In the genomic region with DNA sequence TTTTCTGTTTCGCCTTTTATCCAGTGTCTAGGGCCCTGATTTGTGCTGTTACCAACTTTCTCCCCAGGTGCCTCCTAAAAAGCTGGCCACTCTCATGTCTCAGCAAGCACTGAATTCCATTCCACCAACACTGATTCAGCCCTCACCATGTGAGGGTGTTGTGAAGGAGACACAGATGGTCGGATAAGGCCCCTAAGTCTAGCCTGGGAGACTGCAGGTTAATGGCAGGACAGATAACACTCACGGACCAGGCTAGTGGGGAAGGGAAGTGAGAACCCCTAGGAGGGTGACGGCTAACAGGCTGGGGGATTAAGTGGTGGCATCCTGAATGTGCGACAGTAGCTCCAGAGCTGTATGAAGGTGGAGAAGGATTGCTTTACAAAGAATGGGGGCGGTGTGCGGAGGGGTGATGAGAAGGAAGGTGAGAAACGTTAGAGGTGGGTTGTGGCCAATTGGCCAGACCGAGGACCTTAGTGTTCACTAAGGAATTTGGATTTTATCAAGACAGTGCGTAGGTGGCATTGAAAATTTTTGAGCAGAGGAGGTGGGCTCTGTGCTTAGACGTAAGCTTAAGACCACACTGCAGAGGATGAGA, we compare ENCODE assay signal across 21 cellular contexts. TPM values are rescaled to one million over a fixed set of nuclear protein-coding genes. Genes with fewer than 3 reads are reported as not detected.
DNase-seq lines count a peak whose midpoint lies in the region; ATAC-seq, FAIRE-seq and TF ChIP-seq lines count a peak whose summit lies in the region.
"Had no signal": no experiment of that assay in that cellular context is flagged by ENCODE, and none has a peak within 500 bp of the region (broad histone marks: within the 10 kb centered on the region; RNA-seq: fewer than 3 reads in every experiment).

No MANE protein-coding gene starts in this region.

- H2BK20ac ChIP-seq in IMR-90 (ENCODE audit: low read depth, low read length) = peak overlapping the region; percentile 31; the same call in 1 of the 2 replicates

- H4K91ac ChIP-seq in IMR-90 (ENCODE audit: insufficient read depth, low read depth, low read length) = peak overlapping the region; percentile 27; the same call in 1 of the 2 replicates

- H3K79me2 ChIP-seq in ACC112 (ENCODE audit: control insufficient read depth, insufficient read depth, low read length, unreplicated experiment) (peaks cover 34% of the 10 kb centered on the region), keratinocyte (ENCODE audit: control insufficient read depth, insufficient read depth, low read length) (peaks cover 36% of the 10 kb centered on the region)

- H3K27ac Mint-ChIP-seq in brain = peak overlapping the region in 1 of 5 experiments; percentile 61
- H3K27ac Mint-ChIP-seq: activated B cell treated with CpG ODN at 0.5 μM for 24 hours; activated CD8-positive, alpha-beta T cell treated with anti-CD3 and anti-CD28 coated beads, Interleukin-2, amount 10 ng/mL, durations not matched to agents 7 days and 5 days; activated naive CD8-positive, alpha-beta T cell treated with anti-CD3 and anti-CD28 coated beads for 36 hours; stimulated activated naive B cell treated with anti-CD40 and anti-IgM and Interleukin-4, amounts not matched to agents 10 μg/mL and 1 μg/mL and 100 μg/mL, for 72 hours had no signal

- no peak overlapping the region for H4K5ac ChIP-seq in IMR-90 (ENCODE audit: low read depth, low read length)

- H3K4me3 Mint-ChIP-seq in brain = peak overlapping the region; percentile 3 to 69 (median 31)
- H3K4me3 Mint-ChIP-seq: activated B cell treated with CpG ODN at 0.5 μM for 24 hours; activated CD8-positive, alpha-beta T cell treated with anti-CD3 and anti-CD28 coated beads, Interleukin-2, amount 10 ng/mL, durations not matched to agents 7 days and 5 days; activated naive CD8-positive, alpha-beta T cell treated with anti-CD3 and anti-CD28 coated beads for 36 hours; activated T-cell treated with anti-CD3 and anti-CD28 coated beads, Interleukin-2, amount 50 U/mL, for 4 hours; stimulated activated naive B cell treated with anti-CD40 and anti-IgM and Interleukin-4, amounts not matched to agents 10 μg/mL and 1 μg/mL and 100 μg/mL, for 72 hours had no signal

- peaks cover 28% of the 10 kb centered on the region for H3K4me1 Mint-ChIP-seq in brain

- ATAC-seq in IMR-90 (ENCODE audit: low read depth) (no peak), HG02610 (IDR thresholded peaks at IDR 0.05; ENCODE audit: unreplicated experiment) (no peak)
- ATAC-seq: activated CD8-positive, alpha-beta T cell treated with anti-CD3 and anti-CD28 coated beads, Interleukin-2, amount 10 ng/mL, durations not matched to agents 7 days and 5 days; activated T-cell treated with anti-CD3 and anti-CD28 coated beads, Interleukin-2, amount 50 U/mL, for 4 hours; heart left ventricle; stimulated activated naive B cell treated with anti-CD40 and anti-IgM and Interleukin-4, amounts not matched to agents 10 μg/mL and 1 μg/mL and 100 μg/mL, for 72 hours had no signal

- WGBS in IMR-90 (ENCODE audit: extremely low coverage in 2 of 2, insufficient read length in 1 of 2), 2 experiments = 90% methylated on average over 7 of the region's 11 CpGs; no CpG with 5 or more reads in 1 of the 2 experiments
- WGBS in esophagus squamous epithelium, 2 donors = 76 to 88% methylated on average over 10 to 11 of the region's 11 CpGs

- TF ChIP-seq CTCF in IMR-90 (conservative IDR thresholded peaks at IDR 0.05; ENCODE audit: low read depth, low read length) (no peak), brain (conservative IDR thresholded peaks at IDR 0.05) (no peak), keratinocyte (optimal IDR thresholded peaks at IDR 0.05 in 1 of 3, IDR thresholded peaks at IDR 0.05 in 1 of 3, conservative IDR thresholded peaks at IDR 0.05 in 1 of 3; ENCODE audit: extremely low read depth in 1 of 3, insufficient read depth in 2 of 3, low read length in 3 of 3) (no peak), right atrium auricular region (IDR thresholded peaks at IDR 0.05) (no peak), esophagus squamous epithelium (IDR thresholded peaks at IDR 0.05) (no peak)

- no peak for TF ChIP-seq RAD21 in IMR-90 (IDR thresholded peaks at IDR 0.05; ENCODE audit: low read length)

- in situ Hi-C loops in IMR-90 (cut with MboI; ENCODE audit: low sequenced_read_pairs) = no loop called here

- dilution Hi-C loops in IMR-90 (cut with HindIII; ENCODE audit: low sequenced_read_pairs, unreplicated experiment) = no loop called here
- dilution Hi-C loops in keratinocyte (cut with MboI; ENCODE audit: extremely low pct_ligation_motif_present, low sequenced_read_pairs) = no loop called here

- H3K36me3 ChIP-seq in ACC112 (ENCODE audit: insufficient read depth, low read length) (peaks cover under 1% of the 10 kb centered on the region; the same call in 1 of the 2 replicates), IMR-90 (ENCODE audit: control insufficient read depth, insufficient read depth, low read length) (no peaks in the 10 kb centered on the region), keratinocyte (ENCODE audit: control insufficient read depth in 2 of 2, extremely low read depth in 1 of 2, insufficient read depth in 2 of 2, low read length in 2 of 2) (peaks cover 0 to 4% of the 10 kb centered on the region in 2 experiments), right atrium auricular region (no peaks in the 10 kb centered on the region), esophagus squamous epithelium (no peaks in the 10 kb centered on the region)
- H3K36me3 ChIP-seq: heart left ventricle, transverse colon had no signal

- H3K9me1 ChIP-seq in IMR-90 (ENCODE audit: insufficient read depth, low read length) (0 out of 2 replicates have a peak, but pooled peaks cover 9% of the 10 kb centered on the region), keratinocyte (ENCODE audit: control insufficient read depth, extremely low read depth, insufficient read depth, low read length) (no peaks in the 10 kb centered on the region)

- intact Hi-C loops in IMR-90 (cut with micrococcal nuclease) = no loop called here
- intact Hi-C loops in esophagus squamous epithelium (cut with DNase I) = no loop called here

- no peak overlapping the region for H2AFZ ChIP-seq in ACC112 (ENCODE audit: low read length, unreplicated experiment)
- H2AFZ ChIP-seq in IMR-90 (replicated peaks; ENCODE audit: low read length, poor library complexity) = peak overlapping the region; percentile 54
- peak overlapping the region; percentile 37 for H2AFZ ChIP-seq in keratinocyte (ENCODE audit: control insufficient read depth, low read length)
- H2AFZ ChIP-seq: GM23248 had no signal

- no peak overlapping the region for H3K23ac ChIP-seq in IMR-90 (ENCODE audit: low read depth, low read length)

- H3K4me1 ChIP-seq in ACC112 (ENCODE audit: control insufficient read depth, insufficient read depth, low read length, unreplicated experiment) (peaks cover 22% of the 10 kb centered on the region), IMR-90 (ENCODE audit: control insufficient read depth, insufficient read depth, low read length) (peaks cover 9% of the 10 kb centered on the region), keratinocyte (ENCODE audit: control insufficient read depth, extremely low read depth, insufficient read depth, low read length) (peaks cover 36% of the 10 kb centered on the region), right atrium auricular region (peaks cover 0 to 23% of the 10 kb centered on the region in 2 donors), esophagus squamous epithelium (peaks cover 11 to 28% (median 20%) of the 10 kb centered on the region in 3 donors)

- no peak for TF ChIP-seq POLR2A in IMR-90 (IDR thresholded peaks at IDR 0.05; ENCODE audit: low read depth, low read length)
- TF ChIP-seq POLR2A in esophagus squamous epithelium (IDR thresholded peaks at IDR 0.05) = no peak

- peak overlapping the region; percentile 2; the same call in 1 of the 2 replicates for H3K27ac ChIP-seq in ACC112 (ENCODE audit: low read depth, low read length)
- H3K27ac ChIP-seq in IMR-90 (ENCODE audit: insufficient read depth, low read length) = no peak overlapping the region
- H3K27ac ChIP-seq in keratinocyte (ENCODE audit: control insufficient read depth, insufficient read depth, low read length) = peak overlapping the region; percentile 63
- no peak overlapping the region for H3K27ac ChIP-seq in right atrium auricular region
- H3K27ac ChIP-seq in esophagus squamous epithelium = no peak overlapping the region
- H3K27ac ChIP-seq: C4-2B, GM23248, heart left ventricle, transverse colon had no signal

- DNase-seq in IMR-90 = peak; percentile 42
- DNase-seq in keratinocyte (ENCODE audit: low read depth, low spot score) = no peak
- no peak for DNase-seq in activated CD4-positive, alpha-beta T cell treated with anti-CD3 and anti-CD28 coated beads, Interleukin-2, amount 50 U/mL, for 4 hours
- DNase-seq in right atrium auricular region (ENCODE audit: low spot score) = no peak
- no peak for DNase-seq in esophagus squamous epithelium (lab: John Stamatoyannopoulos, UW)
- DNase-seq: activated B cell treated with CpG ODN at 0.5 μM for 24 hours; activated CD8-positive, alpha-beta T cell treated with anti-CD3 and anti-CD28 coated beads, Interleukin-2, amount 10 ng/mL, durations not matched to agents 7 days and 5 days; activated naive CD8-positive, alpha-beta T cell treated with anti-CD3 and anti-CD28 coated beads for 36 hours; activated T-cell treated with anti-CD3 and anti-CD28 coated beads, Interleukin-2, amount 50 U/mL, for 4 hours; GM23248; heart left ventricle; NCI-H1930; NCI-H446 treated with DMSO at 0.1 percent for 48 hours; SIG-M5; stimulated activated naive B cell treated with anti-CD40 and anti-IgM and Interleukin-4, amounts not matched to agents 10 μg/mL and 1 μg/mL and 100 μg/mL, for 72 hours; transverse colon had no signal

- CTCF ChIA-PET in IMR-90 (lab: Yijun Ruan, JAX) = interaction anchor here (1.1 kb wide), 1 partner anchor 141 kb away, joined by 4 read pairs; no protein-coding TSS in a partner anchor

- H3K27me3 ChIP-seq in ACC112 (ENCODE audit: insufficient read depth, low read length) = no peaks in the 10 kb centered on the region
- H3K27me3 ChIP-seq in IMR-90 (ENCODE audit: control insufficient read depth, insufficient read depth, low read length) = no peaks in the 10 kb centered on the region
- no peaks in the 10 kb centered on the region for H3K27me3 ChIP-seq in keratinocyte (ENCODE audit: control insufficient read depth, extremely low read depth, insufficient read depth, low read length)
- no peaks in the 10 kb centered on the region for H3K27me3 ChIP-seq in right atrium auricular region
- H3K27me3 ChIP-seq in esophagus squamous epithelium = peaks cover 0 to 9% (median 0%) of the 10 kb centered on the region in 4 donors
- H3K27me3 ChIP-seq: heart left ventricle had no signal

- peaks cover 16% of the 10 kb centered on the region for H4K20me1 ChIP-seq in IMR-90 (ENCODE audit: insufficient read depth, low read length)
- H4K20me1 ChIP-seq in keratinocyte (ENCODE audit: control insufficient read depth, extremely low read depth, insufficient read depth, low read length) = peaks cover 4% of the 10 kb centered on the region

- peaks cover 13 to 38% of the 10 kb centered on the region in 2 experiments; a peak in 3 of 4 replicates for H3K79me1 ChIP-seq in IMR-90 (ENCODE audit: low read depth in 1 of 2, low read length in 2 of 2)

- H3K36me3 Mint-ChIP-seq in brain = no peaks in the 10 kb centered on the region

- H3K9me3 ChIP-seq in IMR-90 (ENCODE audit: control insufficient read depth, insufficient read depth, low read length) (no peaks in the 10 kb centered on the region), keratinocyte (ENCODE audit: control insufficient read depth, low read depth, low read length) (no peaks in the 10 kb centered on the region), right atrium auricular region (no peaks in the 10 kb centered on the region), esophagus squamous epithelium (no peaks in the 10 kb centered on the region)
- H3K9me3 ChIP-seq: heart left ventricle, transverse colon had no signal

- no peak overlapping the region for H2AK9ac ChIP-seq in IMR-90 (replicated peaks; ENCODE audit: low read depth, low read length, poor library complexity)

- no peak overlapping the region for H3K9ac ChIP-seq in IMR-90 (ENCODE audit: low read depth, low read length)
- peak overlapping the region; percentile 55 for H3K9ac ChIP-seq in keratinocyte (ENCODE audit: control insufficient read depth, extremely low read depth, insufficient read depth, low read length)
- H3K9ac ChIP-seq: GM23248 had no signal

- H2BK15ac ChIP-seq in IMR-90 (ENCODE audit: low read depth, low read length) = peak overlapping the region; percentile 83; the same call in 2 of the 3 replicates

- peak overlapping the region; percentile 71; the same call in 1 of the 2 replicates for H3K14ac ChIP-seq in IMR-90 (replicated peaks; ENCODE audit: low read depth, low read length)

- H3K27me3 Mint-ChIP-seq in brain = peaks cover 52% of the 10 kb centered on the region
- H3K27me3 Mint-ChIP-seq: stimulated activated naive B cell treated with anti-CD40 and anti-IgM and Interleukin-4, amounts not matched to agents 10 μg/mL and 1 μg/mL and 100 μg/mL, for 72 hours had no signal

- BruUV-seq in IMR-90 (replicated peaks; lab: Mats Ljungman, UMichigan) = no TSS peak

- H3K56ac ChIP-seq in IMR-90 (ENCODE audit: extremely low read depth, insufficient read depth, low read length) = no peak overlapping the region

- FAIRE-seq in keratinocyte (lab: Jason Lieb, UNC) = peak; percentile 84
- FAIRE-seq: GM18507 had no signal

- peak overlapping the region; percentile 90 for H2AK5ac ChIP-seq in IMR-90 (ENCODE audit: low read depth, low read length)

- H3K9me3 Mint-ChIP-seq in brain = peaks cover 0 to 3% (median 0%) of the 10 kb centered on the region in 5 experiments
- H3K9me3 Mint-ChIP-seq: activated B cell treated with CpG ODN at 0.5 μM for 24 hours; activated naive CD8-positive, alpha-beta T cell treated with anti-CD3 and anti-CD28 coated beads for 36 hours; activated T-cell treated with anti-CD3 and anti-CD28 coated beads, Interleukin-2, amount 50 U/mL, for 4 hours had no signal

- peak overlapping the region; percentile 1 for H2BK5ac ChIP-seq in IMR-90 (ENCODE audit: low read depth, low read length, poor library complexity, severe bottlenecking)

- H2BK120ac ChIP-seq in IMR-90 (ENCODE audit: low read depth, low read length) = peak overlapping the region; percentile 26; the same call in 1 of the 2 replicates

- H3K4me3 ChIP-seq in ACC112 (ENCODE audit: low read depth, low read length) = no peak overlapping the region
- no peak overlapping the region for H3K4me3 ChIP-seq in IMR-90 (ENCODE audit: insufficient read depth, low read depth, low read length)
- H3K4me3 ChIP-seq in keratinocyte (ENCODE audit: control insufficient read depth in 2 of 3, extremely low read depth in 1 of 3, insufficient read depth in 2 of 3, low read depth in 1 of 3, low read length in 3 of 3) = peak overlapping the region in 2 of 3 experiments; percentile 36 to 43
- H3K4me3 ChIP-seq in right atrium auricular region = no peak overlapping the region
- H3K4me3 ChIP-seq in esophagus squamous epithelium = no peak overlapping the region
- H3K4me3 ChIP-seq: GM23248, heart left ventricle, transverse colon had no signal

- POLR2A ChIA-PET in IMR-90 (lab: Charles Lee; ENCODE audit: unreplicated experiment) = no interaction called here

- H3K4me2 ChIP-seq in IMR-90 (ENCODE audit: low read depth, low read length) (no peak overlapping the region), keratinocyte (ENCODE audit: control insufficient read depth, extremely low read depth, insufficient read depth, low read depth, low read length) (peak overlapping the region; percentile 73)

- H3K18ac ChIP-seq in IMR-90 (ENCODE audit: low read depth, low read length) = no peak overlapping the region

- H3K4ac ChIP-seq in IMR-90 (ENCODE audit: low read depth, low read length) = peak overlapping the region; percentile 43; the same call in 1 of the 2 replicates

- H4K8ac ChIP-seq in IMR-90 (ENCODE audit: low read depth in 2 of 2, low read length in 2 of 2) = peak overlapping the region in 1 of 2 experiments; percentile 7; a peak in 1 of 4 replicates

RNA-seq across cellular contexts. Expression of gene DUSP5, which starts 3.8 kb away (rescaled TPM):
- total RNA-seq in IMR-90 (2012; rRNA removed) = 42.1 and 55.3 TPM in 2 replicates
- polyA plus RNA-seq in IMR-90 (2012; rRNA removed) = 48.1 and 61.5 TPM in 2 replicates
- 39.0 and 110 TPM in 2 replicates for polyA plus RNA-seq in IMR-90 (2012; cell fraction: cytosol; rRNA removed)
- polyA plus RNA-seq in IMR-90 (2012; cell fraction: nucleus; rRNA removed; ENCODE audit: low replicate concordance) = 239 and 414 TPM in 2 replicates
- 2.8 TPM for polyA plus RNA-seq in brain (ENCODE audit: insufficient read depth, low read depth, low replicate concordance)
- 38.0 to 55.5 TPM (median 49.6 TPM) in 3 replicates for polyA plus RNA-seq in keratinocyte
- polyA plus RNA-seq in keratinocyte (2011; ENCODE audit: low read depth) = 22.8 TPM
- polyA plus RNA-seq in keratinocyte (2011; cell fraction: cytosol; rRNA removed) = 41.9 and 45.2 TPM in 2 replicates
- 50.2 and 50.3 TPM in 2 replicates for polyA plus RNA-seq in keratinocyte (2011; cell fraction: nucleus; rRNA removed)
- polyA plus RNA-seq in keratinocyte (2012; ENCODE audit: low replicate concordance) = 33.6 and 62.0 TPM in 2 replicates
- polyA minus RNA-seq in keratinocyte = 95.1 to 130 TPM (median 126 TPM) in 3 replicates
- polyA minus RNA-seq in keratinocyte (2011; cell fraction: cytosol; rRNA and poly(A)+ RNA removed) = 115 TPM
- 42.7 and 55.8 TPM in 2 replicates for polyA minus RNA-seq in keratinocyte (2011; cell fraction: nucleus; rRNA and poly(A)+ RNA removed)
- total RNA-seq in right atrium auricular region = 10 to 100 TPM; 17.8 to 28.4 TPM
- total RNA-seq in esophagus squamous epithelium = 10 to 100 TPM; 15.0 to 60.6 (median 47.9) TPM

Comparison
In these comparisons a context has a peak if more than half of its experiments do, and no peak if none do; other contexts are left out.
1. H3K27ac ChIP-seq: peak in ACC112 (single experiment) and keratinocyte (single experiment); none in IMR-90 (single experiment), right atrium auricular region (0 of 2) and esophagus squamous epithelium (0 of 4).
2. H3K4me3 ChIP-seq: peak in keratinocyte (2 of 3); none in ACC112 (single experiment), IMR-90 (single experiment), right atrium auricular region (0 of 2) and esophagus squamous epithelium (0 of 4).